ENCODE assay signal across 16 cellular contexts in genomic region chr9:37908698-37909186, GRCh38. TPM values are rescaled to one million over a fixed set of nuclear protein-coding genes. Genes with fewer than 3 reads are reported as not detected.
DNase-seq lines count a peak whose midpoint lies in the region; ATAC-seq and TF ChIP-seq lines count a peak whose summit lies in the region.
"Had no signal": no experiment of that assay in that cellular context is flagged by ENCODE, and none has a peak within 500 bp of the region (broad histone marks: within the 10 kb centered on the region; RNA-seq: fewer than 3 reads in every experiment).

No MANE protein-coding gene starts in this region.

- H3K9ac ChIP-seq in liver (ENCODE audit: low read depth in 1 of 2, low read length in 2 of 2): no peak overlapping the region

- CTCF ChIA-PET in BJ (lab: Yijun Ruan, JAX): interaction anchor here (0.7 to 0.8 kb wide), 2 partner anchors 176 to 354 kb away, joined by 3 to 4 read pairs; no protein-coding TSS in a partner anchor

- no peaks in the 10 kb centered on the region for H3K36me3 Mint-ChIP-seq in activated T-cell treated with anti-CD3 and anti-CD28 coated beads, Interleukin-2, amount 50 U/mL, for 24 hours (ENCODE audit: low read depth)
- H3K36me3 Mint-ChIP-seq: activated naive CD4-positive, alpha-beta T cell treated with anti-CD3 and anti-CD28 coated beads, Interleukin-2, amount 50 U/mL, for 24 hours; CD4-positive, CD25-positive, alpha-beta regulatory T cell; natural killer cell had no signal

- intact Hi-C loops in aorta (cut with DNase I): loop anchor here (5.0 to 10.0 kb wide), 3 partner anchors 109 to 516 kb away; partner anchors contain the start of genes ALDH1B1 (in 1 of the 2) and IGFBPL1 (in 1 of the 2)

- H3K27ac ChIP-seq in liver (ENCODE audit: low read depth in 1 of 2, low read length in 2 of 2) (peak overlapping the region; percentile 16 to 39), aorta (ENCODE audit: low read depth in 1 of 2, low read length in 2 of 2) (no peak overlapping the region)
- H3K27ac ChIP-seq: SJSA1 had no signal

- H3K27me3 Mint-ChIP-seq in activated T-cell treated with anti-CD3 and anti-CD28 coated beads, Interleukin-2, amount 50 U/mL, for 24 hours: no peaks in the 10 kb centered on the region
- H3K27me3 Mint-ChIP-seq: activated CD4-positive, alpha-beta T cell treated with anti-CD3 and anti-CD28 coated beads for 36 hours; activated naive CD4-positive, alpha-beta T cell treated with anti-CD3 and anti-CD28 coated beads, Interleukin-2, amount 50 U/mL, for 24 hours had no signal

- ATAC-seq in aorta (ENCODE audit: low FRiP score): no peak
- ATAC-seq: activated CD4-positive, alpha-beta T cell treated with anti-CD3 and anti-CD28 coated beads for 36 hours; effector memory CD8-positive, alpha-beta T cell had no signal

- TF ChIP-seq CTCF in BJ (IDR thresholded peaks at IDR 0.05; ENCODE audit: insufficient read depth, low read depth, low read length) (no peak), liver (IDR thresholded peaks at IDR 0.05; ENCODE audit: low read depth, low read length, missing input control) (no peak)

- no peak overlapping the region for H3K27ac Mint-ChIP-seq in activated T-cell treated with anti-CD3 and anti-CD28 coated beads, Interleukin-2, amount 50 U/mL, for 24 hours
- H3K27ac Mint-ChIP-seq: activated CD4-positive, alpha-beta T cell treated with anti-CD3 and anti-CD28 coated beads for 36 hours; activated naive CD4-positive, alpha-beta T cell treated with anti-CD3 and anti-CD28 coated beads, Interleukin-2, amount 50 U/mL, for 24 hours; effector memory CD8-positive, alpha-beta T cell; natural killer cell had no signal

- DNase-seq in BJ (ENCODE audit: low read depth) (peak; percentile 28), KG1 (lab: John Stamatoyannopoulos, UW) (peak; percentile 11), amniotic epithelial cell (ENCODE audit: low read depth) (peak; percentile 80), aorta (no peak), NCI-H146 treated with DMSO at 0.1 percent for 48 hours (lab: John Stamatoyannopoulos, UW; ENCODE audit: unreplicated experiment) (no peak), DMS79 (lab: John Stamatoyannopoulos, UW) (no peak)
- no peak for DNase-seq in activated T-cell treated with anti-CD3 and anti-CD28 coated beads, Interleukin-2, amount 50 U/mL, for 24 hours
- DNase-seq: activated CD4-positive, alpha-beta T cell treated with anti-CD3 and anti-CD28 coated beads for 36 hours; CD4-positive, CD25-positive, alpha-beta regulatory T cell; effector memory CD8-positive, alpha-beta T cell; natural killer cell; NCI-H2171; stimulated activated naive CD4-positive, alpha-beta T cell had no signal

- H3K27me3 ChIP-seq in BJ (ENCODE audit: control insufficient read depth, insufficient read depth, low read length): no peaks in the 10 kb centered on the region
- no peaks in the 10 kb centered on the region for H3K27me3 ChIP-seq in liver (ENCODE audit: control insufficient read depth in 4 of 4, insufficient read depth in 4 of 4, low read length in 3 of 4)
- no peaks in the 10 kb centered on the region for H3K27me3 ChIP-seq in aorta (ENCODE audit: control insufficient read depth in 1 of 2, insufficient read depth in 2 of 2, low read length in 1 of 2)
- H3K27me3 ChIP-seq: SJSA1 had no signal

- H3K9me3 Mint-ChIP-seq in activated T-cell treated with anti-CD3 and anti-CD28 coated beads, Interleukin-2, amount 50 U/mL, for 24 hours: no peaks in the 10 kb centered on the region
- H3K9me3 Mint-ChIP-seq: activated naive CD4-positive, alpha-beta T cell treated with anti-CD3 and anti-CD28 coated beads, Interleukin-2, amount 50 U/mL, for 24 hours; CD4-positive, CD25-positive, alpha-beta regulatory T cell; effector memory CD8-positive, alpha-beta T cell; natural killer cell had no signal

- 47% methylated on average over 4 of the region's 4 CpGs for WGBS in liver
- 77 to 87% methylated on average over 4 of the region's 4 CpGs for WGBS in aorta, 2 donors

- POLR2A ChIA-PET in BJ (lab: Charles Lee): no interaction called here

- H3K36me3 ChIP-seq in BJ (ENCODE audit: control insufficient read depth, insufficient read depth, low read length) (no peaks in the 10 kb centered on the region), liver (ENCODE audit: control insufficient read depth in 4 of 4, insufficient read depth in 3 of 4, low read depth in 1 of 4, low read length in 3 of 4) (no peaks in the 10 kb centered on the region), aorta (ENCODE audit: control insufficient read depth in 1 of 2, insufficient read depth in 2 of 2, low read length in 1 of 2) (no peaks in the 10 kb centered on the region)

- TF ChIP-seq RAD21 in liver (IDR thresholded peaks at IDR 0.05): peak in 1 of 2 donors; percentile 22

- no peak overlapping the region for H3K4me3 Mint-ChIP-seq in activated T-cell treated with anti-CD3 and anti-CD28 coated beads, Interleukin-2, amount 50 U/mL, for 24 hours
- H3K4me3 Mint-ChIP-seq: activated CD4-positive, alpha-beta T cell treated with anti-CD3 and anti-CD28 coated beads for 36 hours; activated naive CD4-positive, alpha-beta T cell treated with anti-CD3 and anti-CD28 coated beads, Interleukin-2, amount 50 U/mL, for 24 hours; CD4-positive, CD25-positive, alpha-beta regulatory T cell; effector memory CD8-positive, alpha-beta T cell; natural killer cell had no signal

- peaks cover 12% of the 10 kb centered on the region for H3K4me1 Mint-ChIP-seq in activated T-cell treated with anti-CD3 and anti-CD28 coated beads, Interleukin-2, amount 50 U/mL, for 24 hours (ENCODE audit: low read depth)

- H3K4me3 ChIP-seq in BJ (ENCODE audit: low read depth, low read length): no peak overlapping the region
- no peak overlapping the region for H3K4me3 ChIP-seq in liver (ENCODE audit: low read depth in 1 of 3, low read length in 3 of 3)
- no peak overlapping the region for H3K4me3 ChIP-seq in aorta (ENCODE audit: low read length in 2 of 2)
- H3K4me3 ChIP-seq: SJSA1 had no signal

- H3K4me1 ChIP-seq in liver (ENCODE audit: control insufficient read depth in 4 of 4, insufficient read depth in 4 of 4, low read length in 3 of 4) (peaks cover 5 to 17% (median 11%) of the 10 kb centered on the region in 4 donors), aorta (ENCODE audit: control insufficient read depth in 1 of 2, insufficient read depth in 2 of 2, low read length in 2 of 2) (no peaks in the 10 kb centered on the region)

- H3K9me3 ChIP-seq in liver (ENCODE audit: control insufficient read depth in 4 of 4, low read length in 3 of 4): no peaks in the 10 kb centered on the region
- H3K9me3 ChIP-seq in aorta (ENCODE audit: control insufficient read depth, low read length): no peaks in the 10 kb centered on the region
- H3K9me3 ChIP-seq: SJSA1 had no signal

TF ChIP-seq in liver, 16 proteins besides CTCF, POLR2A, EP300 and RAD21 (continues in another document):
- no peak for TF ChIP-seq TAF1 (conservative IDR thresholded peaks at IDR 0.05)
- TF ChIP-seq RXRA (IDR thresholded peaks at IDR 0.05): peak; percentile 75 to 83
- no peak for TF ChIP-seq FOXA1 (IDR thresholded peaks at IDR 0.05)
- peak; percentile 14 for TF ChIP-seq ATF3 (IDR thresholded peaks at IDR 0.05)
- TF ChIP-seq MAX (IDR thresholded peaks at IDR 0.05): no peak
- peak; percentile 50 to 69 for TF ChIP-seq HNF4A (conservative IDR thresholded peaks at IDR 0.05)
- TF ChIP-seq EGR1 (IDR thresholded peaks at IDR 0.05; ENCODE audit: low read depth in 2 of 2): no peak
- peak; percentile 62 for TF ChIP-seq FOXA2 (IDR thresholded peaks at IDR 0.05)
- TF ChIP-seq HNF4G (IDR thresholded peaks at IDR 0.05): no peak
- TF ChIP-seq YY1 (IDR thresholded peaks at IDR 0.05): peak; percentile 40
- TF ChIP-seq JUND (IDR thresholded peaks at IDR 0.05): peak; percentile 64 to 73
- TF ChIP-seq ZBTB33 (IDR thresholded peaks at IDR 0.05): no peak
- TF ChIP-seq NR2F2 (IDR thresholded peaks at IDR 0.05): no peak
- TF ChIP-seq SP1 (IDR thresholded peaks at IDR 0.05): peak; percentile 40
- peak in 1 of 2 donors; percentile 31 for TF ChIP-seq GABPA (IDR thresholded peaks at IDR 0.05 in 1 of 2, conservative IDR thresholded peaks at IDR 0.05 in 1 of 2)

RNA-seq across cellular contexts. Expression of gene SLC25A51, which starts 4.8 kb away (rescaled TPM):
- polyA plus RNA-seq in BJ (2011; rRNA removed): 15.6 and 24.4 TPM in 2 replicates
- 38.2 and 51.5 TPM in 2 replicates for polyA minus RNA-seq in BJ (2011; rRNA and poly(A)+ RNA removed)
- total RNA-seq in liver: 10 to 100 TPM; 14.1 to 24.4 TPM
- polyA plus RNA-seq in liver: 1 to 10 TPM; 3.8 to 4.2 TPM
- 10 to 100 TPM; 23.4 to 24.3 TPM for total RNA-seq in aorta
- polyA plus RNA-seq in aorta: 1 to 10 TPM; 4.8 to 6.2 TPM

Comparison
In these comparisons a context has a peak if more than half of its experiments do, and no peak if none do; other contexts are left out.
1. DNase-seq: peak in BJ (single experiment), KG1 (single experiment) and amniotic epithelial cell (single experiment); none in aorta (0 of 2), NCI-H146 treated with DMSO at 0.1 percent for 48 hours (single experiment), DMS79 (single experiment) and activated T-cell treated with anti-CD3 and anti-CD28 coated beads, Interleukin-2, amount 50 U/mL, for 24 hours (single experiment).
2. H3K27ac ChIP-seq: peak in liver (2 of 2); none in aorta (0 of 2).